In genomic region chr4:102438396-102438795, GRCh38 we compare ENCODE assay signal across 14 cellular contexts.
A peak's percentile ranks its signal among the peaks of the same experiment; 100 is the strongest.
DNase-seq lines count a peak whose midpoint lies in the region; ATAC-seq and TF ChIP-seq lines count a peak whose summit lies in the region.
"Had no signal": no experiment of that assay in that cellular context is flagged by ENCODE, and none has a peak within 500 bp of the region (broad histone marks: within the 10 kb centered on the region; RNA-seq: fewer than 3 reads in every experiment).

No MANE protein-coding gene starts in this region.

- no peak overlapping the region for H3K14ac ChIP-seq in neuronal stem cell (ENCODE audit: low read length)

- H3K4me1 ChIP-seq in colonic mucosa (no peaks in the 10 kb centered on the region), neuronal stem cell (ENCODE audit: control insufficient read depth in 2 of 2, insufficient read depth in 1 of 2, low read depth in 1 of 2, low read length in 2 of 2) (peaks cover 4 to 12% of the 10 kb centered on the region in 2 donors)
- no peaks in the 10 kb centered on the region for H3K4me1 ChIP-seq in CD8-positive, alpha-beta T cell (ENCODE audit: insufficient read depth, low read length)

- H4K91ac ChIP-seq in neuronal stem cell (ENCODE audit: low read depth, low read length, poor library complexity), result no peak overlapping the region

- no CpG with 5 or more reads among the region's 3 CpGs for WGBS in neuronal stem cell (ENCODE audit: extremely low coverage in 2 of 2, insufficient read length in 2 of 2, insufficient replicate concordance in 1 of 2), 2 donors

- H3K4me2 ChIP-seq in neuronal stem cell (ENCODE audit: insufficient read depth, low read length, poor library complexity, severe bottlenecking), result no peak overlapping the region
- H3K4me2 ChIP-seq: BLaER1 had no signal

- H3K4me3 ChIP-seq in colonic mucosa, result no peak overlapping the region
- no peak overlapping the region for H3K4me3 ChIP-seq in neuronal stem cell (ENCODE audit: low read length in 2 of 2)
- H3K4me3 ChIP-seq in CD8-positive, alpha-beta T cell (ENCODE audit: low read depth, low read length), result no peak overlapping the region
- H3K4me3 ChIP-seq: BLaER1, esophagus squamous epithelium had no signal

- H3K9ac ChIP-seq in colonic mucosa (ENCODE audit: low read depth in 2 of 2, low read length in 2 of 2) (no peak overlapping the region), neuronal stem cell (ENCODE audit: low read depth, low read length, poor library complexity) (no peak overlapping the region)
- H3K9ac ChIP-seq: BLaER1 had no signal

- H2BK5ac ChIP-seq in neuronal stem cell (ENCODE audit: low read length), result no peak overlapping the region

- H3K27ac ChIP-seq in colonic mucosa, result peak overlapping the region; percentile 32
- H3K27ac ChIP-seq in neuronal stem cell (replicated peaks; ENCODE audit: low read length), result no peak overlapping the region
- H3K27ac ChIP-seq in CD8-positive, alpha-beta T cell (ENCODE audit: low read depth, low read length), result no peak overlapping the region
- H3K27ac ChIP-seq: BLaER1 had no signal

- no peak overlapping the region for H2BK12ac ChIP-seq in neuronal stem cell (ENCODE audit: low read length)

- H3K4me1 Mint-ChIP-seq in CD8-positive, alpha-beta T cell (ENCODE audit: low read depth), result no peaks in the 10 kb centered on the region

- H3K27me3 Mint-ChIP-seq in CD8-positive, alpha-beta T cell (ENCODE audit: low read depth), result no peaks in the 10 kb centered on the region

- intact Hi-C loops in colonic mucosa (cut with DNase I), result loop anchor here (10.0 kb wide), 2 partner anchors 184 to 386 kb away; partner anchors contain the start of gene UBE2D3
- intact Hi-C loops in CD8-positive, alpha-beta T cell (cut with DNase I, micrococcal nuclease), result no loop called here

- no peak overlapping the region for H2BK120ac ChIP-seq in neuronal stem cell (ENCODE audit: low read depth, low read length)

- H3K36me3 ChIP-seq in colonic mucosa, result no peaks in the 10 kb centered on the region
- no peaks in the 10 kb centered on the region for H3K36me3 ChIP-seq in neuronal stem cell (replicated peaks in 1 of 2; ENCODE audit: control insufficient read depth in 2 of 2, insufficient read depth in 2 of 2, low read length in 2 of 2)
- no peaks in the 10 kb centered on the region for H3K36me3 ChIP-seq in CD8-positive, alpha-beta T cell (ENCODE audit: insufficient read depth, low read length)
- H3K36me3 ChIP-seq: BLaER1, esophagus squamous epithelium had no signal

- H2AFZ ChIP-seq in neuronal stem cell (ENCODE audit: low read length), result peak overlapping the region; percentile 63

- no peaks in the 10 kb centered on the region for H3K9me3 Mint-ChIP-seq in CD8-positive, alpha-beta T cell

- H3K18ac ChIP-seq in neuronal stem cell (ENCODE audit: low read length), result no peak overlapping the region

- no peak overlapping the region for H3K27ac Mint-ChIP-seq in CD8-positive, alpha-beta T cell
- H3K27ac Mint-ChIP-seq: nephron progenitor cell had no signal

- no peak overlapping the region for H3K4ac ChIP-seq in neuronal stem cell (ENCODE audit: low read length)

- no peaks in the 10 kb centered on the region for H3K36me3 Mint-ChIP-seq in CD8-positive, alpha-beta T cell

- no peak for ATAC-seq in CD8-positive, alpha-beta T cell
- ATAC-seq in HG03571 (IDR thresholded peaks at IDR 0.05; ENCODE audit: unreplicated experiment) (no peak), GM19035 (IDR thresholded peaks at IDR 0.05; ENCODE audit: unreplicated experiment) (no peak)

- CTCF ChIA-PET in CD8-positive, alpha-beta T cell (lab: Charles Lee), result no interaction called here

- H3K9me3 ChIP-seq in colonic mucosa (no peaks in the 10 kb centered on the region), neuronal stem cell (replicated peaks in 1 of 2; ENCODE audit: control insufficient read depth in 2 of 2, insufficient read depth in 1 of 2, low read depth in 1 of 2, low read length in 2 of 2) (peaks cover 0 to 5% of the 10 kb centered on the region in 2 donors)
- no peaks in the 10 kb centered on the region for H3K9me3 ChIP-seq in CD8-positive, alpha-beta T cell (ENCODE audit: low read length)
- H3K9me3 ChIP-seq: esophagus squamous epithelium had no signal

- H3K79me1 ChIP-seq in neuronal stem cell (ENCODE audit: low read depth, low read length), result no peaks in the 10 kb centered on the region

- no peak overlapping the region for H2AK5ac ChIP-seq in neuronal stem cell (ENCODE audit: low read depth, low read length)

- no peak overlapping the region for H2BK15ac ChIP-seq in neuronal stem cell (ENCODE audit: low read length)

- H3K27me3 ChIP-seq in colonic mucosa (no peaks in the 10 kb centered on the region), neuronal stem cell (ENCODE audit: control insufficient read depth in 3 of 3, insufficient read depth in 3 of 3, low read depth in 1 of 3, low read length in 3 of 3) (no peaks in the 10 kb centered on the region)
- no peaks in the 10 kb centered on the region for H3K27me3 ChIP-seq in CD8-positive, alpha-beta T cell (ENCODE audit: insufficient read depth, low read length)
- H3K27me3 ChIP-seq: BLaER1, esophagus squamous epithelium had no signal

- DNase-seq in AG20443 (ENCODE audit: low spot score) (peak; percentile 52), NCI-H226 (peak; percentile 40), colonic mucosa (no peak), neuronal stem cell (ENCODE audit: low spot score) (no peak), NCI-H2171 (lab: John Stamatoyannopoulos, UW) (no peak)
- no peak for DNase-seq in CD8-positive, alpha-beta T cell
- DNase-seq: activated effector memory CD4-positive, alpha-beta T cell treated with Interleukin-2 at 50 U/mL for 16 hours; esophagus squamous epithelium; NCI-H2081 treated with DMSO at 0.1 percent for 48 hours; nephron progenitor cell; T-helper 1 cell had no signal

- no peak overlapping the region for H3K23ac ChIP-seq in neuronal stem cell (ENCODE audit: low read depth, low read length, poor library complexity)

- POLR2A ChIA-PET in CD8-positive, alpha-beta T cell (lab: Charles Lee), result interaction anchor here (0.6 kb wide), 1 partner anchor 164 kb away, joined by 3 read pairs; no protein-coding TSS in a partner anchor

- no peak overlapping the region for H4K8ac ChIP-seq in neuronal stem cell (ENCODE audit: low read depth, low read length)

- TF ChIP-seq CTCF in colonic mucosa (IDR thresholded peaks at IDR 0.05), result no peak
- TF ChIP-seq CTCF in CD8-positive, alpha-beta T cell (IDR thresholded peaks at IDR 0.05), result no peak

- H3K4me3 Mint-ChIP-seq in CD8-positive, alpha-beta T cell, result no peak overlapping the region
- H3K4me3 Mint-ChIP-seq: nephron progenitor cell had no signal

Comparison
In these comparisons a context has a peak if more than half of its experiments do, and no peak if none do; other contexts are left out.
1. DNase-seq: peak in AG20443 (single experiment) and NCI-H226 (single experiment); none in colonic mucosa (single experiment), neuronal stem cell (single experiment), CD8-positive, alpha-beta T cell (0 of 7) and NCI-H2171 (single experiment).